ENCODE assay signal across 8 cellular contexts in the genomic region with DNA sequence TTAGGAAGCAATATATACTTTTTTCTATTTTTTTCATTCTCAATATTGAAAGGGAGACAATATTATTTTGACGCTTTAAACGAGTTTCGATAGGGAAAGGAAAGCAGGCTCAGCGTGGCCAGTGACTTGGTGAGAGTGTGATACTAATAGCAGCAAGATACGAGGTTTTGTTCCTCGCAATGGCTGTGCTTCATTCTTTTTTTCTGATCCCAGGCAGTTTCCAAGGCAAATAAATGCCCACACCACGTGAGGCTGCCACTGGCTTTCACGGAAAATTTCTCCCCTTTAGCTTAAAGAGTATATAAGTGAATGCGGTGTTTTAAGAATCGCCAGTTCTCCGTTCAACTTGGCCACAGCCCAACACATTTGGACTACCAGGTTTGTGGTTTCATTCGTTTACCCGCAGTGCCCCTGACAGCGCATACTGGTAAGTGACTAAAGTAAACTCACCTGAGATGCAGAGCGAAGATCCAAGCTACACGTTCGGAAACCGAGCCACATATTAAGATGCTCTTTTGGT.
DNase-seq lines count a peak whose midpoint lies in the region; ATAC-seq and TF ChIP-seq lines count a peak whose summit lies in the region.

No MANE protein-coding gene starts in this region.

- H3K27me3 ChIP-seq in NT2/D1 (ENCODE audit: insufficient read depth, insufficient read length) (peaks cover 81% of the 10 kb centered on the region), dorsolateral prefrontal cortex (peaks cover 4 to 100% (median 84%) of the 10 kb centered on the region in 45 donors)

- H3K27me3 Mint-ChIP-seq in activated CD4-positive, alpha-beta T cell treated with anti-CD3 and anti-CD28 coated beads for 36 hours: peaks cover 75% of the 10 kb centered on the region

- peaks cover 2% of the 10 kb centered on the region for H3K36me3 Mint-ChIP-seq in activated CD4-positive, alpha-beta T cell treated with anti-CD3 and anti-CD28 coated beads for 36 hours (ENCODE audit: low read depth)

- H3K4me1 Mint-ChIP-seq in activated CD4-positive, alpha-beta T cell treated with anti-CD3 and anti-CD28 coated beads for 36 hours: peaks cover 30% of the 10 kb centered on the region

- intact Hi-C loops in activated CD4-positive, alpha-beta T cell treated with anti-CD3 and anti-CD28 coated beads for 36 hours (cut with DNase I, micrococcal nuclease): loop anchor here (2.0 to 5.0 kb wide), 6 partner anchors 15 to 432 kb away; no protein-coding TSS in a partner anchor
- intact Hi-C loops in dorsolateral prefrontal cortex (cut with DNase I): no loop called here

- peaks cover 4% of the 10 kb centered on the region for H3K9me3 Mint-ChIP-seq in activated CD4-positive, alpha-beta T cell treated with anti-CD3 and anti-CD28 coated beads for 36 hours (ENCODE audit: low read depth)

- no peak overlapping the region for H3K27ac Mint-ChIP-seq in activated CD4-positive, alpha-beta T cell treated with anti-CD3 and anti-CD28 coated beads for 36 hours

- no peak overlapping the region for H3K9ac ChIP-seq in NT2/D1 (ENCODE audit: insufficient read length, low read depth)

- H3K4me3 ChIP-seq in NT2/D1 (ENCODE audit: insufficient read length, low read depth) (peak overlapping the region; percentile 24), dorsolateral prefrontal cortex (peak overlapping the region in 45 of 59 donors; percentile 0 to 59 (median 27)), skeletal muscle cell (ENCODE audit: low read depth, low read length) (peak overlapping the region; percentile 16)

- H3K4me1 ChIP-seq in NT2/D1 (ENCODE audit: insufficient read depth, insufficient read length): no peaks in the 10 kb centered on the region

- POLR2A ChIA-PET in activated CD4-positive, alpha-beta T cell treated with anti-CD3 and anti-CD28 coated beads for 36 hours (lab: Charles Lee): interaction anchor here (1.0 kb wide), 1 partner anchor 126 kb away, joined by 3 read pairs; no protein-coding TSS in a partner anchor

- no peak for TF ChIP-seq CTCF in dorsolateral prefrontal cortex (IDR thresholded peaks at IDR 0.05 in 54 of 56, conservative IDR thresholded peaks at IDR 0.05 in 2 of 56; ENCODE audit: low read depth in 1 of 56, partially characterized antibody in 56 of 56)

- CTCF ChIA-PET in activated CD4-positive, alpha-beta T cell treated with anti-CD3 and anti-CD28 coated beads for 36 hours (lab: Charles Lee): interaction anchor here (1.5 to 1.9 kb wide), 2 partner anchors 83 to 357 kb away, joined by 4 to 5 read pairs; no protein-coding TSS in a partner anchor

- no peaks in the 10 kb centered on the region for H3K36me3 ChIP-seq in NT2/D1 (ENCODE audit: insufficient read depth, insufficient read length, low read length)

- peak overlapping the region; percentile 56 for H3K4me3 Mint-ChIP-seq in activated CD4-positive, alpha-beta T cell treated with anti-CD3 and anti-CD28 coated beads for 36 hours

- H3K27ac ChIP-seq in dorsolateral prefrontal cortex: no peak overlapping the region

- H3K9me3 ChIP-seq in NT2/D1 (ENCODE audit: insufficient read depth, low read length): no peaks in the 10 kb centered on the region

- DNase-seq in activated CD4-positive, alpha-beta T cell treated with anti-CD3 and anti-CD28 coated beads for 36 hours: no peak
- DNase-seq in activated CD4-positive, alpha-beta T cell treated with anti-CD3 and anti-CD28 coated beads for 1 hour: no peak
- DNase-seq in NT2/D1 (ENCODE audit: low read depth, low spot score): no peak
- peak in 1 of 10 donors; percentile 15 for DNase-seq in dorsolateral prefrontal cortex
- DNase-seq in skeletal muscle cell (ENCODE audit: low read depth): no peak
- DNase-seq in KG1 (lab: John Stamatoyannopoulos, UW): no peak
- DNase-seq in NOMO-1 treated with DMSO at 0.1 percent for 48 hours (lab: John Stamatoyannopoulos, UW; ENCODE audit: unreplicated experiment): no peak

- peak; percentile 16 for ATAC-seq in activated CD4-positive, alpha-beta T cell treated with anti-CD3 and anti-CD28 coated beads for 36 hours
- ATAC-seq in GM21447 (IDR thresholded peaks at IDR 0.05; ENCODE audit: unreplicated experiment): no peak

Comparison
In these comparisons a context has a peak if more than half of its experiments do, and no peak if none do; other contexts are left out.
1. intact Hi-C loops: an anchor here in activated CD4-positive, alpha-beta T cell treated with anti-CD3 and anti-CD28 coated beads for 36 hours (2.0 to 5.0 kb wide); none called in dorsolateral prefrontal cortex.